14 cellular contexts compared by ENCODE assay signal in the genomic region with DNA sequence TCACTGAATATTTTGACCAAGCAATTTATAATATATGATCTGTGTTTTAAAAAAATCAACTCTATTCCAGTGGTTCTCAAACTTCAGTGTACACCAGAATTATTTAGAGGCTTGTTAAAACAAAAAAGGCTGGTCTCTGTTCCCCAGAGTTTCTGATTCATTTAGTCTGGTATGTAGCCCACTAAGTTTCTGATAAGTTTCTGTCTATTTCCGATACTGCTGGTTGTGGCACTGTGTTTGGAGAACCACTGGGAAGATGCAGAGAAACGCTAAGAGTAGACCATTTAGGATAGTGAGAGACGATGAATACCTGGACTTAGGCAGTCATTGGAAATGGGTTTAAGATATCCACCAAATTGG.
DNase-seq lines count a peak whose midpoint lies in the region; ATAC-seq and TF ChIP-seq lines count a peak whose summit lies in the region.
"Had no signal": no experiment of that assay in that cellular context is flagged by ENCODE, and none has a peak within 500 bp of the region (broad histone marks: within the 10 kb centered on the region; RNA-seq: fewer than 3 reads in every experiment).

No MANE protein-coding gene starts in this region.

- H4K8ac ChIP-seq in IMR-90 (ENCODE audit: low read depth in 2 of 2, low read length in 2 of 2) = no peak overlapping the region
- H4K8ac ChIP-seq in H9 (replicated peaks; ENCODE audit: insufficient read length, low read depth, low read length) = no peak overlapping the region

- no peak for TF ChIP-seq EP300 in ovary (IDR thresholded peaks at IDR 0.05)

- POLR2A ChIA-PET in IMR-90 (lab: Charles Lee; ENCODE audit: unreplicated experiment) = no interaction called here

- H3K4me3 ChIP-seq in IMR-90 (ENCODE audit: insufficient read depth, low read depth, low read length) = no peak overlapping the region
- H3K4me3 ChIP-seq in astrocyte of the spinal cord (ENCODE audit: low read depth, low read length) = no peak overlapping the region
- no peak overlapping the region for H3K4me3 ChIP-seq in smooth muscle cell
- H3K4me3 ChIP-seq in ovary = no peak overlapping the region
- H3K4me3 ChIP-seq: HAP-1 had no signal

- no peak overlapping the region for H3K27ac Mint-ChIP-seq in H9
- H3K27ac Mint-ChIP-seq in activated naive CD8-positive, alpha-beta T cell treated with anti-CD3 and anti-CD28 coated beads for 36 hours = no peak overlapping the region
- H3K27ac Mint-ChIP-seq: CD4-positive, CD25-positive, alpha-beta regulatory T cell had no signal

- BruUV-seq in IMR-90 (replicated peaks; lab: Mats Ljungman, UMichigan) = no TSS peak

- H3K9ac ChIP-seq in IMR-90 (ENCODE audit: low read depth, low read length) (no peak overlapping the region), smooth muscle cell (ENCODE audit: low read depth) (peak overlapping the region; percentile 74), H9 (ENCODE audit: extremely low read depth, insufficient read length, low read length) (no peak overlapping the region)

- dilution Hi-C loops in IMR-90 (cut with HindIII; ENCODE audit: low sequenced_read_pairs, unreplicated experiment) = no loop called here

- 86% methylated on average over 1 of the region's 3 CpGs; no CpG with 5 or more reads in 1 of the 2 experiments for WGBS in IMR-90 (ENCODE audit: extremely low coverage in 2 of 2, insufficient read length in 1 of 2), 2 experiments
- WGBS in smooth muscle cell (ENCODE audit: low lambda C conversion rate) = 22% methylated on average over 3 of the region's 3 CpGs
- 93 to 98% (median 96%) methylated on average over 3 of the region's 3 CpGs for WGBS in ovary, 3 donors
- no CpG with 5 or more reads among the region's 3 CpGs for WGBS in H9 (ENCODE audit: extremely low coverage, insufficient read length, low lambda C conversion rate)

- no peak overlapping the region for H3K18ac ChIP-seq in IMR-90 (ENCODE audit: low read depth, low read length)
- H3K18ac ChIP-seq in H9 (ENCODE audit: insufficient read length, low read depth, low read length) = no peak overlapping the region

- H3K14ac ChIP-seq in IMR-90 (replicated peaks; ENCODE audit: low read depth, low read length) (no peak overlapping the region), H9 (ENCODE audit: insufficient read depth, low read length) (no peak overlapping the region)

- in situ Hi-C loops in IMR-90 (cut with MboI; ENCODE audit: low sequenced_read_pairs) = no loop called here
- in situ Hi-C loops in astrocyte of the spinal cord (cut with HindIII; ENCODE audit: low sequenced_read_pairs) = no loop called here

- H3K4me1 Mint-ChIP-seq in H9 = peaks cover 7 to 8% of the 10 kb centered on the region in 2 experiments
- H3K4me1 Mint-ChIP-seq in activated naive CD8-positive, alpha-beta T cell treated with anti-CD3 and anti-CD28 coated beads for 36 hours = no peaks in the 10 kb centered on the region
- H3K4me1 Mint-ChIP-seq: CD4-positive, CD25-positive, alpha-beta regulatory T cell had no signal

- CTCF ChIA-PET in IMR-90 (lab: Yijun Ruan, JAX) = no interaction called here

- H3K36me3 Mint-ChIP-seq in H9 (ENCODE audit: insufficient read depth in 1 of 3, low read depth in 3 of 3) = no peaks in the 10 kb centered on the region
- no peaks in the 10 kb centered on the region for H3K36me3 Mint-ChIP-seq in activated naive CD8-positive, alpha-beta T cell treated with anti-CD3 and anti-CD28 coated beads for 36 hours
- H3K36me3 Mint-ChIP-seq: CD4-positive, CD25-positive, alpha-beta regulatory T cell had no signal

- peaks cover 12% of the 10 kb centered on the region for H3F3A ChIP-seq in smooth muscle cell (ENCODE audit: low read depth)

- DNase-seq in IMR-90 (peak; percentile 13), astrocyte of the spinal cord (ENCODE audit: low read depth, low spot score) (peak; percentile 16), fibroblast of peridontal ligament (ENCODE audit: extremely low read depth) (peak; percentile 41), smooth muscle cell (lab: John Stamatoyannopoulos, UW; ENCODE audit: unreplicated experiment) (no peak), ovary (no peak), H9 (no peak)
- no peak for DNase-seq in activated naive CD8-positive, alpha-beta T cell treated with anti-CD3 and anti-CD28 coated beads for 36 hours
- DNase-seq: ACHN; BE2C; C1 segment of cervical spinal cord; Caco-2; CD4-positive, CD25-positive, alpha-beta regulatory T cell had no signal

- H2AK5ac ChIP-seq in IMR-90 (ENCODE audit: low read depth, low read length) (peak overlapping the region; percentile 29; the same call in 1 of the 2 replicates), H9 (ENCODE audit: insufficient read length, low read length) (no peak overlapping the region)

- intact Hi-C loops in IMR-90 (cut with micrococcal nuclease) = loop anchor here (10.0 kb wide), 1 partner anchor 305 kb away; no protein-coding TSS in a partner anchor
- intact Hi-C loops in ovary (cut with DNase I) = no loop called here

- ATAC-seq in IMR-90 (ENCODE audit: low read depth) = no peak
- ATAC-seq: HepG2 had no signal

- H3K23ac ChIP-seq in IMR-90 (ENCODE audit: low read depth, low read length) = no peak overlapping the region
- no peak overlapping the region for H3K23ac ChIP-seq in H9 (ENCODE audit: insufficient read length, low read depth, low read length)

- H3K56ac ChIP-seq in IMR-90 (ENCODE audit: extremely low read depth, insufficient read depth, low read length) = no peak overlapping the region
- no peak overlapping the region for H3K56ac ChIP-seq in H9 (ENCODE audit: insufficient read length, low read depth, low read length)

- H3K4ac ChIP-seq in IMR-90 (ENCODE audit: low read depth, low read length) (0 out of 2 replicates have a peak overlapping the region, but pooled peaks have one; percentile 21), H9 (ENCODE audit: low read depth, low read length) (no peak overlapping the region)

- H2BK120ac ChIP-seq in IMR-90 (ENCODE audit: low read depth, low read length) (peak overlapping the region; percentile 52), H9 (ENCODE audit: low read depth, low read length, poor library complexity, severe bottlenecking) (no peak overlapping the region)

- no peak overlapping the region for H3T11ph ChIP-seq in H9 (ENCODE audit: low read length)

- H2BK20ac ChIP-seq in IMR-90 (ENCODE audit: low read depth, low read length) = peak overlapping the region; percentile 26; the same call in 1 of the 2 replicates
- no peak overlapping the region for H2BK20ac ChIP-seq in H9 (ENCODE audit: low read depth, low read length, poor library complexity, severe bottlenecking)

- no peak for TF ChIP-seq POLR2A in IMR-90 (IDR thresholded peaks at IDR 0.05; ENCODE audit: low read depth, low read length)
- no peak for TF ChIP-seq POLR2A in ovary (IDR thresholded peaks at IDR 0.05)

- H3K27me3 ChIP-seq in IMR-90 (ENCODE audit: control insufficient read depth, insufficient read depth, low read length) (no peaks in the 10 kb centered on the region), smooth muscle cell (ENCODE audit: low read depth) (no peaks in the 10 kb centered on the region), ovary (no peaks in the 10 kb centered on the region), H9 (ENCODE audit: insufficient read depth, low read length) (no peaks in the 10 kb centered on the region)
- H3K27me3 ChIP-seq: BE2C had no signal

- H2BK15ac ChIP-seq in IMR-90 (ENCODE audit: low read depth, low read length) (0 out of 3 replicates have a peak overlapping the region, but pooled peaks have one; percentile 1), H9 (ENCODE audit: low read depth, low read length) (no peak overlapping the region)

- H2BK5ac ChIP-seq in IMR-90 (ENCODE audit: low read depth, low read length, poor library complexity, severe bottlenecking) (no peak overlapping the region), H9 (ENCODE audit: insufficient read length, low read length) (no peak overlapping the region)

- H2BK12ac ChIP-seq in H9 (ENCODE audit: insufficient read length, low read depth, low read length) = no peak overlapping the region

- no peak overlapping the region for H4K5ac ChIP-seq in IMR-90 (ENCODE audit: low read depth, low read length)
- H4K5ac ChIP-seq in H9 (ENCODE audit: insufficient read length, low read depth, low read length) = no peak overlapping the region

- no peaks in the 10 kb centered on the region for H4K20me1 ChIP-seq in IMR-90 (ENCODE audit: insufficient read depth, low read length)
- no peaks in the 10 kb centered on the region for H4K20me1 ChIP-seq in smooth muscle cell (ENCODE audit: low read depth)
- H4K20me1 ChIP-seq in H9 (ENCODE audit: control insufficient read depth, insufficient read depth, insufficient read length) = no peaks in the 10 kb centered on the region

- no peaks in the 10 kb centered on the region for H3K9me3 Mint-ChIP-seq in H9
- peaks cover 2% of the 10 kb centered on the region for H3K9me3 Mint-ChIP-seq in activated naive CD8-positive, alpha-beta T cell treated with anti-CD3 and anti-CD28 coated beads for 36 hours

- H3K27me3 Mint-ChIP-seq in H9 (ENCODE audit: low read depth) = no peaks in the 10 kb centered on the region
- H3K27me3 Mint-ChIP-seq in activated naive CD8-positive, alpha-beta T cell treated with anti-CD3 and anti-CD28 coated beads for 36 hours = no peaks in the 10 kb centered on the region
- H3K27me3 Mint-ChIP-seq: CD4-positive, CD25-positive, alpha-beta regulatory T cell had no signal

- no peak overlapping the region for H3K27ac ChIP-seq in IMR-90 (ENCODE audit: insufficient read depth, low read length)
- peak overlapping the region; percentile 97 for H3K27ac ChIP-seq in smooth muscle cell (ENCODE audit: low read depth)
- H3K27ac ChIP-seq in ovary = no peak overlapping the region
- no peak overlapping the region for H3K27ac ChIP-seq in H9 (ENCODE audit: insufficient read length, low read depth, low read length)

- H2AK9ac ChIP-seq in IMR-90 (replicated peaks; ENCODE audit: low read depth, low read length, poor library complexity) = no peak overlapping the region

- no peak for TF ChIP-seq CTCF in IMR-90 (conservative IDR thresholded peaks at IDR 0.05; ENCODE audit: low read depth, low read length)
- TF ChIP-seq CTCF in astrocyte of the spinal cord (IDR thresholded peaks at IDR 0.05; ENCODE audit: low read depth, low read length) = no peak
- no peak for TF ChIP-seq CTCF in smooth muscle cell (IDR thresholded peaks at IDR 0.05; ENCODE audit: borderline replicate concordance, insufficient read depth, poor library complexity, severe bottlenecking)
- no peak for TF ChIP-seq CTCF in ovary (IDR thresholded peaks at IDR 0.05)
- no peak for TF ChIP-seq CTCF in H9 (conservative IDR thresholded peaks at IDR 0.05)

- no peaks in the 10 kb centered on the region for H3K23me2 ChIP-seq in H9 (ENCODE audit: insufficient read length, low read depth, low read length, poor library complexity, severe bottlenecking)

- H2AFZ ChIP-seq in IMR-90 (replicated peaks; ENCODE audit: low read length, poor library complexity) (no peak overlapping the region), smooth muscle cell (ENCODE audit: low read depth) (no peak overlapping the region), H9 (ENCODE audit: low read length) (no peak overlapping the region)

- H3K79me2 ChIP-seq in smooth muscle cell (ENCODE audit: low read depth) (no peaks in the 10 kb centered on the region), H9 (ENCODE audit: insufficient read depth, low read length) (no peaks in the 10 kb centered on the region)

- no peak for TF ChIP-seq RAD21 in IMR-90 (IDR thresholded peaks at IDR 0.05; ENCODE audit: low read length)

- H3K36me3 ChIP-seq in IMR-90 (ENCODE audit: control insufficient read depth, insufficient read depth, low read length) (no peaks in the 10 kb centered on the region), smooth muscle cell (ENCODE audit: low read depth) (no peaks in the 10 kb centered on the region), ovary (no peaks in the 10 kb centered on the region)
- H3K36me3 ChIP-seq: BE2C, HAP-1 had no signal

- H3K79me1 ChIP-seq in IMR-90 (ENCODE audit: low read depth in 1 of 2, low read length in 2 of 2) (no peaks in the 10 kb centered on the region), H9 (ENCODE audit: insufficient read depth, low read depth, low read length, poor library complexity, severe bottlenecking) (no peaks in the 10 kb centered on the region)

- H3K4me2 ChIP-seq in IMR-90 (ENCODE audit: low read depth, low read length) = no peak overlapping the region
- H3K4me2 ChIP-seq in smooth muscle cell = peak overlapping the region; percentile 70
- no peak overlapping the region for H3K4me2 ChIP-seq in H9 (ENCODE audit: insufficient read depth, insufficient read length, low read length)

- H4K91ac ChIP-seq in IMR-90 (ENCODE audit: insufficient read depth, low read depth, low read length) (no peak overlapping the region), H9 (ENCODE audit: insufficient read length, low read depth, low read length) (no peak overlapping the region)

- H3K9me3 ChIP-seq in IMR-90 (ENCODE audit: control insufficient read depth, insufficient read depth, low read length) (no peaks in the 10 kb centered on the region), smooth muscle cell (replicated peaks; ENCODE audit: low read depth) (no peaks in the 10 kb centered on the region), ovary (no peaks in the 10 kb centered on the region), H9 (ENCODE audit: control insufficient read depth, low read depth, low read length) (no peaks in the 10 kb centered on the region)
- H3K9me3 ChIP-seq: BE2C, Caco-2, HAP-1 had no signal

- no peak overlapping the region for H3K4me3 Mint-ChIP-seq in H9
- H3K4me3 Mint-ChIP-seq in activated naive CD8-positive, alpha-beta T cell treated with anti-CD3 and anti-CD28 coated beads for 36 hours = no peak overlapping the region
- H3K4me3 Mint-ChIP-seq: CD4-positive, CD25-positive, alpha-beta regulatory T cell had no signal

- H3K4me1 ChIP-seq in IMR-90 (ENCODE audit: control insufficient read depth, insufficient read depth, low read length) (peaks cover 6% of the 10 kb centered on the region), smooth muscle cell (ENCODE audit: low read depth) (peaks cover 28% of the 10 kb centered on the region), ovary (ENCODE audit: insufficient read depth) (no peaks in the 10 kb centered on the region), H9 (ENCODE audit: insufficient read depth, low read length) (no peaks in the 10 kb centered on the region)
- H3K4me1 ChIP-seq: BE2C, HAP-1 had no signal

- H3K9me1 ChIP-seq in IMR-90 (ENCODE audit: insufficient read depth, low read length) = peaks cover 9% of the 10 kb centered on the region

Comparison
In these comparisons a context has a peak if more than half of its experiments do, and no peak if none do; other contexts are left out.
1. DNase-seq: peak in IMR-90 (single experiment), astrocyte of the spinal cord (single experiment) and fibroblast of peridontal ligament (single experiment); none in smooth muscle cell (single experiment), ovary (0 of 5), H9 (single experiment) and activated naive CD8-positive, alpha-beta T cell treated with anti-CD3 and anti-CD28 coated beads for 36 hours (single experiment).